Comparison of ENCODE assay signal across 10 cellular contexts in genomic region chr21:31282095-31282709, GRCh38.
DNase-seq lines count a peak whose midpoint lies in the region; ATAC-seq and TF ChIP-seq lines count a peak whose summit lies in the region.
"Had no signal": no experiment of that assay in that cellular context is flagged by ENCODE, and none has a peak within 500 bp of the region (broad histone marks: within the 10 kb centered on the region; RNA-seq: fewer than 3 reads in every experiment).

No MANE protein-coding gene starts in this region.

- BruUV-seq in IMR-90 (replicated peaks; lab: Mats Ljungman, UMichigan), result no TSS peak
- BruUV-seq in mammary epithelial cell (replicated peaks; lab: Mats Ljungman, UMichigan), result no TSS peak

- TF ChIP-seq CTCF in AG04450 (IDR thresholded peaks at IDR 0.05; ENCODE audit: low read depth, low read length) (no peak), IMR-90 (conservative IDR thresholded peaks at IDR 0.05; ENCODE audit: low read depth, low read length) (no peak), mammary epithelial cell (conservative IDR thresholded peaks at IDR 0.05 in 1 of 2, IDR thresholded peaks at IDR 0.05 in 1 of 2; ENCODE audit: extremely low read depth in 1 of 2, insufficient read depth in 1 of 2, low read depth in 1 of 2, low read length in 2 of 2) (no peak), right lobe of liver (IDR thresholded peaks at IDR 0.05) (no peak), GM20000 (IDR thresholded peaks at IDR 0.05; ENCODE audit: extremely low read depth, missing control alignments) (no peak)

- H4K5ac ChIP-seq in IMR-90 (ENCODE audit: low read depth, low read length), result no peak overlapping the region

- TF ChIP-seq RAD21 in IMR-90 (IDR thresholded peaks at IDR 0.05; ENCODE audit: low read length), result no peak

- H3K23ac ChIP-seq in IMR-90 (ENCODE audit: low read depth, low read length), result no peak overlapping the region

- no peak overlapping the region for H3K14ac ChIP-seq in IMR-90 (replicated peaks; ENCODE audit: low read depth, low read length)

- no peaks in the 10 kb centered on the region for H3K27me3 ChIP-seq in AG04450 (ENCODE audit: control insufficient read depth, insufficient read depth, low read length)
- no peaks in the 10 kb centered on the region for H3K27me3 ChIP-seq in IMR-90 (ENCODE audit: control insufficient read depth, insufficient read depth, low read length)
- no peaks in the 10 kb centered on the region for H3K27me3 ChIP-seq in mammary epithelial cell (ENCODE audit: insufficient read depth, low read length)
- H3K27me3 ChIP-seq in right lobe of liver, result no peaks in the 10 kb centered on the region

- H4K91ac ChIP-seq in IMR-90 (ENCODE audit: insufficient read depth, low read depth, low read length), result no peak overlapping the region

- POLR2A ChIA-PET in AG04450 (lab: Yijun Ruan, JAX) (no interaction called here), IMR-90 (lab: Charles Lee; ENCODE audit: unreplicated experiment) (interaction anchor here (0.7 kb wide), 1 partner anchor 51 kb away, joined by 5 read pairs; no protein-coding TSS in a partner anchor)

- H3K27ac ChIP-seq in AG04450 (ENCODE audit: low read depth, low read length) (peak overlapping the region; percentile 69), IMR-90 (ENCODE audit: insufficient read depth, low read length) (peak overlapping the region; percentile 1), mammary epithelial cell (ENCODE audit: insufficient read depth, low read depth, low read length) (no peak overlapping the region), right lobe of liver (no peak overlapping the region), caudate nucleus (ENCODE audit: low read depth, low read length) (no peak overlapping the region)

- H3K4ac ChIP-seq in IMR-90 (ENCODE audit: low read depth, low read length), result peak overlapping the region; percentile 10; the same call in 1 of the 2 replicates

- peak overlapping the region; percentile 21 for H2BK120ac ChIP-seq in IMR-90 (ENCODE audit: low read depth, low read length)

- H2BK15ac ChIP-seq in IMR-90 (ENCODE audit: low read depth, low read length), result no peak overlapping the region

- H3K4me1 ChIP-seq in IMR-90 (ENCODE audit: control insufficient read depth, insufficient read depth, low read length), result peaks cover 7% of the 10 kb centered on the region; the same call in 1 of the 2 replicates
- H3K4me1 ChIP-seq in mammary epithelial cell (ENCODE audit: insufficient read depth, low read length), result peaks cover 4% of the 10 kb centered on the region
- no peaks in the 10 kb centered on the region for H3K4me1 ChIP-seq in right lobe of liver

- peak overlapping the region; percentile 58 for H2BK5ac ChIP-seq in IMR-90 (ENCODE audit: low read depth, low read length, poor library complexity, severe bottlenecking)

- ATAC-seq in IMR-90 (ENCODE audit: low read depth), result peak; percentile 96
- peak; percentile 42 to 61 (median 44) for ATAC-seq in right lobe of liver
- no peak for ATAC-seq in HG02884 (IDR thresholded peaks at IDR 0.05; ENCODE audit: unreplicated experiment)
- ATAC-seq in GM21737 (IDR thresholded peaks at IDR 0.05; ENCODE audit: unreplicated experiment), result no peak

- H3K56ac ChIP-seq in IMR-90 (ENCODE audit: extremely low read depth, insufficient read depth, low read length), result no peak overlapping the region

- H3K4me3 ChIP-seq in AG04450 (ENCODE audit: low read depth, low read length) (peak overlapping the region; percentile 23), IMR-90 (ENCODE audit: insufficient read depth, low read depth, low read length) (no peak overlapping the region), mammary epithelial cell (replicated peaks in 1 of 3; ENCODE audit: insufficient read depth in 1 of 3, low read depth in 2 of 3, low read length in 3 of 3) (no peak overlapping the region), right lobe of liver (no peak overlapping the region)

- CTCF ChIA-PET in AG04450 (lab: Charles Lee), result interaction anchor here (1.0 to 1.2 kb wide), 3 partner anchors 65 to 299 kb away, joined by 3 to 4 read pairs (median 3); no protein-coding TSS in a partner anchor
- CTCF ChIA-PET in IMR-90 (lab: Yijun Ruan, JAX), result interaction anchor here (0.6 kb wide), 1 partner anchor 265 kb away, joined by 4 read pairs; no protein-coding TSS in a partner anchor
- CTCF ChIA-PET in mammary epithelial cell (lab: Charles Lee; ENCODE audit: low non-redundant PET), result no interaction called here

- DNase-seq in AG04450 (ENCODE audit: low read depth, low spot score) (peak; percentile 78), IMR-90 (peak; percentile 96), mammary epithelial cell (peak; percentile 34), right lobe of liver (no peak), GM20000 (ENCODE audit: low spot score) (no peak), caudate nucleus (lab: John Stamatoyannopoulos, UW) (no peak)
- DNase-seq: DMS 273 treated with DMSO at 0.1 percent for 48 hours, NCI-H345 had no signal

- WGBS in IMR-90 (ENCODE audit: extremely low coverage in 2 of 2, insufficient read length in 1 of 2), 2 experiments, result 37% methylated on average over 3 of the region's 9 CpGs; no CpG with 5 or more reads in 1 of the 2 experiments
- WGBS in mammary epithelial cell (ENCODE audit: low coverage, missing lambda C conversion rate), result 68% methylated on average over 6 of the region's 9 CpGs
- 67% methylated on average over 8 of the region's 9 CpGs for WGBS in right lobe of liver (ENCODE audit: insufficient coverage, low coverage, low lambda C conversion rate, missing lambda C conversion rate)

- no peak overlapping the region for H2AK5ac ChIP-seq in IMR-90 (ENCODE audit: low read depth, low read length)

- H4K8ac ChIP-seq in IMR-90 (ENCODE audit: low read depth in 2 of 2, low read length in 2 of 2), result no peak overlapping the region

- no peaks in the 10 kb centered on the region for H3K79me2 ChIP-seq in mammary epithelial cell (ENCODE audit: insufficient read depth, low read length)

- intact Hi-C loops in IMR-90 (cut with micrococcal nuclease) (no loop called here), mammary epithelial cell (cut with micrococcal nuclease) (no loop called here), right lobe of liver (cut with DNase I) (no loop called here)

- H2AK9ac ChIP-seq in IMR-90 (replicated peaks; ENCODE audit: low read depth, low read length, poor library complexity), result no peak overlapping the region

- H3K9me3 ChIP-seq in AG04450 (ENCODE audit: control insufficient read depth, insufficient read depth, low read length) (no peaks in the 10 kb centered on the region), IMR-90 (ENCODE audit: control insufficient read depth, insufficient read depth, low read length) (no peaks in the 10 kb centered on the region), mammary epithelial cell (replicated peaks; ENCODE audit: insufficient read depth, low read length) (no peaks in the 10 kb centered on the region), right lobe of liver (no peaks in the 10 kb centered on the region)

- dilution Hi-C loops in IMR-90 (cut with HindIII; ENCODE audit: low sequenced_read_pairs, unreplicated experiment), result no loop called here
- dilution Hi-C loops in mammary epithelial cell (cut with HindIII; ENCODE audit: low sequenced_read_pairs), result loop anchor here (5.0 kb wide), 1 partner anchor 100 kb away; no protein-coding TSS in a partner anchor

- no peaks in the 10 kb centered on the region for H3K36me3 ChIP-seq in IMR-90 (ENCODE audit: control insufficient read depth, insufficient read depth, low read length)
- no peaks in the 10 kb centered on the region for H3K36me3 ChIP-seq in mammary epithelial cell (ENCODE audit: insufficient read depth, low read length)
- H3K36me3 ChIP-seq in right lobe of liver, result no peaks in the 10 kb centered on the region

- H2BK20ac ChIP-seq in IMR-90 (ENCODE audit: low read depth, low read length), result 0 out of 2 replicates have a peak overlapping the region, but pooled peaks have one; percentile 1

- in situ Hi-C loops in IMR-90 (cut with MboI; ENCODE audit: low sequenced_read_pairs) (no loop called here), mammary epithelial cell (cut with MboI; ENCODE audit: low sequenced_read_pairs in 2 of 2) (no loop called here)

- H3K4me2 ChIP-seq in IMR-90 (ENCODE audit: low read depth, low read length), result peak overlapping the region; percentile 36
- no peak overlapping the region for H3K4me2 ChIP-seq in mammary epithelial cell (ENCODE audit: insufficient read depth, low read depth, low read length)

- peak overlapping the region; percentile 68 for H2AFZ ChIP-seq in IMR-90 (replicated peaks; ENCODE audit: low read length, poor library complexity)
- H2AFZ ChIP-seq in mammary epithelial cell (ENCODE audit: low read depth, low read length), result no peak overlapping the region

- H3K9me1 ChIP-seq in IMR-90 (ENCODE audit: insufficient read depth, low read length), result peaks cover 12% of the 10 kb centered on the region; the same call in 1 of the 2 replicates

- H3K9ac ChIP-seq in IMR-90 (ENCODE audit: low read depth, low read length) (no peak overlapping the region), mammary epithelial cell (ENCODE audit: insufficient read depth, low read length) (no peak overlapping the region)

- no peak for TF ChIP-seq POLR2A in IMR-90 (IDR thresholded peaks at IDR 0.05; ENCODE audit: low read depth, low read length)
- TF ChIP-seq POLR2A in right lobe of liver (IDR thresholded peaks at IDR 0.05), result no peak

- H4K20me1 ChIP-seq in IMR-90 (ENCODE audit: insufficient read depth, low read length) (no peaks in the 10 kb centered on the region), mammary epithelial cell (ENCODE audit: insufficient read depth, low read length) (no peaks in the 10 kb centered on the region)

- H3K79me1 ChIP-seq in IMR-90 (ENCODE audit: low read depth in 1 of 2, low read length in 2 of 2), result no peaks in the 10 kb centered on the region; a peak in 1 of 4 replicates

- no peak overlapping the region for H3K18ac ChIP-seq in IMR-90 (ENCODE audit: low read depth, low read length)

TF ChIP-seq in IMR-90, 13 proteins besides CTCF, POLR2A, EP300 and RAD21 (continues in another document):
- peak; percentile 70 for TF ChIP-seq CEBPB (IDR thresholded peaks at IDR 0.05; ENCODE audit: low read depth, low read length)
- TF ChIP-seq FOS (IDR thresholded peaks at IDR 0.05; ENCODE audit: low read depth, low read length), result peak; percentile 58; the same call in 1 of the 2 replicates
- no peak for TF ChIP-seq ELK1 (IDR thresholded peaks at IDR 0.05; ENCODE audit: borderline replicate concordance, low read depth, low read length)
- no peak for TF ChIP-seq MXI1 (IDR thresholded peaks at IDR 0.05; ENCODE audit: borderline replicate concordance, low read depth, low read length)
- peak; percentile 50; the same call in 1 of the 2 replicates for TF ChIP-seq BHLHE40 (IDR thresholded peaks at IDR 0.05; ENCODE audit: low read depth, low read length)
- no peak for TF ChIP-seq MAZ (IDR thresholded peaks at IDR 0.05; ENCODE audit: borderline replicate concordance, low read depth, low read length)

Comparison
In these comparisons a context has a peak if more than half of its experiments do, and no peak if none do; other contexts are left out.
1. DNase-seq: peak in AG04450 (single experiment), IMR-90 (single experiment) and mammary epithelial cell (single experiment); none in right lobe of liver (0 of 3), GM20000 (single experiment) and caudate nucleus (0 of 61).
2. H3K27ac ChIP-seq: peak in AG04450 (single experiment) and IMR-90 (single experiment); none in mammary epithelial cell (single experiment), right lobe of liver (0 of 3) and caudate nucleus (single experiment).
3. ATAC-seq: peak in IMR-90 (single experiment) and right lobe of liver (4 of 4); none in HG02884 (single experiment) and GM21737 (single experiment).